In the genomic region with DNA sequence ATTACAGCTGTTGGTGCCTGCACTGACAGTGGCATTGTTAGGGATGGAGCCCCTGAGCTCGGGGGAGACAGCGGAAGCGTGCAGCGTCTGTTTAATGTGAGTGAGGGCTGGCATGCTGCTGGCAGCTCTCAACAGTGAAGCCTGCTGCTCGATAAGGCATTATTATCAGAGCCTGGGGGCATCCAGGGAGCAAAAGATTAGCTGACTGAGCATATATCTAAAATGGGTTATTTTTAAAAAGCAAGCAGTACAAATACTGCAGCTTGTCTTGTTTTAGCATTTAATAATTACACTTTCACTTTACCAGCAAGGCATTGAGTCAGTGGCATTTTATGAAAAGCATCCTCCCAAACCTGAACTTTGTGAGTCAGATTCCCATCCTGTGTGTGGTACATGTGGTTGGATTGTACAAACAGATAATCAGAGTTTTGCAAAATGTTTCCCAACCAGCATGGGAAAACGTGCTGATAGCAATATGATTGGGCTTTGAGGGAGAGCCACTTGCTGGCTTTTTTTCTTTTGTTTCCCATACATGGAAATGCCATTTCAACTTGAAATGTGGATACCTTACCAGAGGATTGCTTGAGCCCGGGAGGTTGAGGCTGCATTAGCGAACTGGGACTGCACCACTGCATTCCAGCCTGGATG, we compare ENCODE assay signal across 8 cellular contexts.
DNase-seq lines count a peak whose midpoint lies in the region; ATAC-seq, FAIRE-seq and TF ChIP-seq lines count a peak whose summit lies in the region.

No MANE protein-coding gene starts in this region.

- WGBS in A549 (ENCODE audit: missing lambda C conversion rate): 10% methylated on average over 8 of the region's 8 CpGs

- H3K4me3 ChIP-seq in A549: peak overlapping the region; percentile 29
- no peak overlapping the region for H3K4me3 ChIP-seq in GM23338
- H3K4me3 ChIP-seq in coronary artery: peak overlapping the region; percentile 64
- peak overlapping the region; percentile 27 for H3K4me3 ChIP-seq in mononuclear cell (ENCODE audit: low read length)
- H3K4me3 ChIP-seq in uterus: peak overlapping the region; percentile 20 to 25

- no peaks in the 10 kb centered on the region for H3K9me2 ChIP-seq in GM23338 (ENCODE audit: insufficient read depth)

- peaks cover 3% of the 10 kb centered on the region for H3K27me3 Mint-ChIP-seq in GM23338 (ENCODE audit: insufficient read depth, low read depth, poor library complexity)

- no peaks in the 10 kb centered on the region for H4K20me1 ChIP-seq in GM23338 (replicated peaks; ENCODE audit: insufficient read depth)

- no peak overlapping the region; the same call in 2 of the 3 replicates for H3K4me3 Mint-ChIP-seq in GM23338

- peak; percentile 95 to 98; a peak in 4 of 5 replicates for TF ChIP-seq EP300 in A549 (IDR thresholded peaks at IDR 0.05)

- TF ChIP-seq CTCF in A549 (IDR thresholded peaks at IDR 0.05): no peak
- TF ChIP-seq CTCF in GM23338 (conservative IDR thresholded peaks at IDR 0.05; ENCODE audit: low read depth in 2 of 2): no peak
- TF ChIP-seq CTCF in coronary artery (IDR thresholded peaks at IDR 0.05): no peak
- TF ChIP-seq CTCF in uterus (IDR thresholded peaks at IDR 0.05): no peak

- intact Hi-C loops in uterus (cut with DNase I; ENCODE audit: low total_unique reads): no loop called here

- no peaks in the 10 kb centered on the region for H3K36me3 Mint-ChIP-seq in GM23338 (ENCODE audit: low read depth)

- peak overlapping the region; percentile 87 for H3K4me2 ChIP-seq in A549
- 0 out of 2 replicates have a peak overlapping the region, but pooled peaks have one; percentile 24 for H3K4me2 ChIP-seq in GM23338

- POLR2A ChIA-PET in A549 (lab: Yijun Ruan, JAX): interaction anchor here (0.6 to 3.4 kb wide), 7 partner anchors 82 to 290 kb away, joined by 3 to 37 read pairs (median 6); partner anchors contain the start of genes HIF1A and SNAPC1

- no peaks in the 10 kb centered on the region for H3K9me3 Mint-ChIP-seq in GM23338

- H3K36me3 ChIP-seq in GM23338 (ENCODE audit: insufficient read depth): no peaks in the 10 kb centered on the region
- no peaks in the 10 kb centered on the region for H3K36me3 ChIP-seq in uterus

- peaks cover 47% of the 10 kb centered on the region for H3K4me1 Mint-ChIP-seq in GM23338

- DNase-seq in A549 (ENCODE audit: low read depth in 1 of 2, low spot score in 1 of 2) (peak; percentile 65 to 89), GM23338 (ENCODE audit: low spot score) (no peak), SK-N-DZ (ENCODE audit: low spot score) (peak; percentile 46), coronary artery (ENCODE audit: low spot score) (no peak), uterus (no peak), mesenteric fat pad (ENCODE audit: low spot score) (no peak), hippocampal formation (lab: John Stamatoyannopoulos, UW) (no peak)

- peak; percentile 56 for FAIRE-seq in A549 (lab: Jason Lieb, UNC)

- H3K79me2 ChIP-seq in GM23338 (replicated peaks; ENCODE audit: insufficient read depth): no peaks in the 10 kb centered on the region

- no peak overlapping the region for H3K27ac Mint-ChIP-seq in GM23338

- no peak overlapping the region for H2AFZ ChIP-seq in GM23338

- peak in 1 of 2 experiments; percentile 63; a peak in 2 of 5 replicates for TF ChIP-seq RAD21 in A549 (conservative IDR thresholded peaks at IDR 0.05 in 1 of 2, IDR thresholded peaks at IDR 0.05 in 1 of 2)

- H3K27ac ChIP-seq in A549 (peak overlapping the region; percentile 95 to 96), GM23338 (ENCODE audit: low read depth) (no peak overlapping the region), coronary artery (peak overlapping the region; percentile 71 to 79), uterus (peak overlapping the region; percentile 37 to 69)

- CTCF ChIA-PET in A549 (lab: Yijun Ruan, JAX): interaction anchor here (0.7 to 3.8 kb wide), 10 partner anchors 10 to 365 kb away, joined by 3 to 15 read pairs (median 4); no protein-coding TSS in a partner anchor

- ATAC-seq in A549: peak; percentile 63 to 66
- ATAC-seq in GM23338: no peak

- TF ChIP-seq POLR2A in A549 (IDR thresholded peaks at IDR 0.05; ENCODE audit: low read length) (no peak), uterus (IDR thresholded peaks at IDR 0.05) (no peak)

- H3F3A ChIP-seq in GM23338 (replicated peaks; ENCODE audit: low read depth): 0 out of 2 replicates have a peak, but pooled peaks cover 2% of the 10 kb centered on the region

- H3K9me3 ChIP-seq in A549 (no peaks in the 10 kb centered on the region), mononuclear cell (ENCODE audit: low read depth, low read length) (no peaks in the 10 kb centered on the region), uterus (no peaks in the 10 kb centered on the region)

- no peaks in the 10 kb centered on the region for H3K27me3 ChIP-seq in GM23338 (ENCODE audit: insufficient read depth)
- H3K27me3 ChIP-seq in mononuclear cell (ENCODE audit: insufficient read depth, low read length): no peaks in the 10 kb centered on the region
- no peaks in the 10 kb centered on the region for H3K27me3 ChIP-seq in uterus

- H3K4me1 ChIP-seq in A549: peaks cover 75% of the 10 kb centered on the region
- peaks cover 44% of the 10 kb centered on the region for H3K4me1 ChIP-seq in GM23338 (ENCODE audit: insufficient read depth)
- peaks cover 79% of the 10 kb centered on the region for H3K4me1 ChIP-seq in mononuclear cell (ENCODE audit: insufficient read depth, low read length)
- peaks cover 0 to 8% of the 10 kb centered on the region in 2 donors for H3K4me1 ChIP-seq in uterus

TF ChIP-seq in A549, 52 proteins besides CTCF, POLR2A, EP300 and RAD21 (continues in another document):
- peak; percentile 9 for TF ChIP-seq ZFP36 (IDR thresholded peaks at IDR 0.05; ENCODE audit: borderline replicate concordance, partially characterized antibody)
- TF ChIP-seq CBX2 (IDR thresholded peaks at IDR 0.05; ENCODE audit: borderline replicate concordance, low read depth): no peak
- no peak for TF ChIP-seq NFE2L2 (conservative IDR thresholded peaks at IDR 0.05; ENCODE audit: low read length)
- no peak for TF ChIP-seq CHD4 (IDR thresholded peaks at IDR 0.05; ENCODE audit: borderline replicate concordance)
- no peak for TF ChIP-seq TP53 (CRISPR knock-in tag; IDR thresholded peaks at IDR 0.05)
- peak; percentile 73; the same call in 1 of the 2 replicates for TF ChIP-seq BHLHE40 (IDR thresholded peaks at IDR 0.05; ENCODE audit: low read depth, low read length)
- TF ChIP-seq RNF2 (IDR thresholded peaks at IDR 0.05; ENCODE audit: borderline replicate concordance, low read depth): no peak
- TF ChIP-seq ZC3H11A (IDR thresholded peaks at IDR 0.05): no peak
- TF ChIP-seq, protein P1, sequence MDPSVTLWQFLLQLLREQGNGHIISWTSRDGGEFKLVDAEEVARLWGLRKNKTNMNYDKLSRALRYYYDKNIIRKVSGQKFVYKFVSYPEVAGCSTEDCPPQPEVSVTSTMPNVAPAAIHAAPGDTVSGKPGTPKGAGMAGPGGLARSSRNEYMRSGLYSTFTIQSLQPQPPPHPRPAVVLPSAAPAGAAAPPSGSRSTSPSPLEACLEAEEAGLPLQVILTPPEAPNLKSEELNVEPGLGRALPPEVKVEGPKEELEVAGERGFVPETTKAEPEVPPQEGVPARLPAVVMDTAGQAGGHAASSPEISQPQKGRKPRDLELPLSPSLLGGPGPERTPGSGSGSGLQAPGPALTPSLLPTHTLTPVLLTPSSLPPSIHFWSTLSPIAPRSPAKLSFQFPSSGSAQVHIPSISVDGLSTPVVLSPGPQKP (IDR thresholded peaks at IDR 0.05; ENCODE audit: low read depth, low read length): no peak
- peak; percentile 97 for TF ChIP-seq MAFK (IDR thresholded peaks at IDR 0.05; ENCODE audit: partially characterized antibody)
- peak; percentile 9; the same call in 1 of the 2 replicates for TF ChIP-seq HOXA7 (CRISPR knock-in tag; IDR thresholded peaks at IDR 0.05)
- TF ChIP-seq CEBPB (IDR thresholded peaks at IDR 0.05): peak; percentile 95 to 97
- no peak for TF ChIP-seq TFCP2L1 (CRISPR knock-in tag; IDR thresholded peaks at IDR 0.05)
- 0 out of 2 replicates have a peak, but pooled peaks have one; percentile 23 for TF ChIP-seq FOSB (CRISPR knock-in tag; IDR thresholded peaks at IDR 0.05)
- TF ChIP-seq HDAC2 (IDR thresholded peaks at IDR 0.05): no peak
- TF ChIP-seq HOXB5 (CRISPR knock-in tag; IDR thresholded peaks at IDR 0.05): peak; percentile 79

TF ChIP-seq in GM23338, 12 proteins besides CTCF, POLR2A, EP300 and RAD21 (continues in another document):
- TF ChIP-seq, protein P2, sequence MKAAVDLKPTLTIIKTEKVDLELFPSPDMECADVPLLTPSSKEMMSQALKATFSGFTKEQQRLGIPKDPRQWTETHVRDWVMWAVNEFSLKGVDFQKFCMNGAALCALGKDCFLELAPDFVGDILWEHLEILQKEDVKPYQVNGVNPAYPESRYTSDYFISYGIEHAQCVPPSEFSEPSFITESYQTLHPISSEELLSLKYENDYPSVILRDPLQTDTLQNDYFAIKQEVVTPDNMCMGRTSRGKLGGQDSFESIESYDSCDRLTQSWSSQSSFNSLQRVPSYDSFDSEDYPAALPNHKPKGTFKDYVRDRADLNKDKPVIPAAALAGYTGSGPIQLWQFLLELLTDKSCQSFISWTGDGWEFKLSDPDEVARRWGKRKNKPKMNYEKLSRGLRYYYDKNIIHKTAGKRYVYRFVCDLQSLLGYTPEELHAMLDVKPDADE (IDR thresholded peaks at IDR 0.05): no peak

Comparison
In these comparisons a context has a peak if more than half of its experiments do, and no peak if none do; other contexts are left out.
1. DNase-seq: peak in A549 (2 of 2) and SK-N-DZ (single experiment); none in GM23338 (single experiment), coronary artery (single experiment), uterus (0 of 2), mesenteric fat pad (single experiment) and hippocampal formation (0 of 2).